14 cellular contexts compared by ENCODE assay signal in genomic region chr13:75405976-75406703, GRCh38.
A peak's percentile ranks its signal among the peaks of the same experiment; 100 is the strongest.
DNase-seq lines count a peak whose midpoint lies in the region; ATAC-seq and TF ChIP-seq lines count a peak whose summit lies in the region.
"Had no signal": no experiment of that assay in that cellular context is flagged by ENCODE, and none has a peak within 500 bp of the region (broad histone marks: within the 10 kb centered on the region; RNA-seq: fewer than 3 reads in every experiment).

No MANE protein-coding gene starts in this region.

- peak overlapping the region; percentile 3 for H3K27ac Mint-ChIP-seq in nephron progenitor cell
- H3K27ac Mint-ChIP-seq: activated naive CD8-positive, alpha-beta T cell treated with anti-CD3 and anti-CD28 coated beads, Interleukin-2, amount 10 ng/mL, durations not matched to agents 7 days and 5 days; stimulated activated effector memory CD8-positive, alpha-beta T cell treated with anti-CD3 and anti-CD28 coated beads, Interleukin-12 subunit alpha, Interleukin-12 subunit beta, amount 100 ng/mL, for 72 hours had no signal

- no peak overlapping the region for H3K4me3 Mint-ChIP-seq in nephron progenitor cell
- H3K4me3 Mint-ChIP-seq: activated naive CD8-positive, alpha-beta T cell treated with anti-CD3 and anti-CD28 coated beads, Interleukin-2, amount 10 ng/mL, durations not matched to agents 7 days and 5 days; stimulated activated effector memory CD8-positive, alpha-beta T cell treated with anti-CD3 and anti-CD28 coated beads, Interleukin-12 subunit alpha, Interleukin-12 subunit beta, amount 100 ng/mL, for 72 hours had no signal

- peaks cover 49% of the 10 kb centered on the region for H3K4me1 Mint-ChIP-seq in nephron progenitor cell
- H3K4me1 Mint-ChIP-seq: activated naive CD8-positive, alpha-beta T cell treated with anti-CD3 and anti-CD28 coated beads, Interleukin-2, amount 10 ng/mL, durations not matched to agents 7 days and 5 days; stimulated activated effector memory CD8-positive, alpha-beta T cell treated with anti-CD3 and anti-CD28 coated beads, Interleukin-12 subunit alpha, Interleukin-12 subunit beta, amount 100 ng/mL, for 72 hours had no signal

- no peak for TF ChIP-seq CTCF in AG10803 (conservative IDR thresholded peaks at IDR 0.05; ENCODE audit: low read length)
- TF ChIP-seq CTCF in fibroblast of pulmonary artery (IDR thresholded peaks at IDR 0.05; ENCODE audit: low read length, missing control alignments) = no peak
- TF ChIP-seq CTCF in nephron progenitor cell (IDR thresholded peaks at IDR 0.05) = no peak

- peaks cover 3% of the 10 kb centered on the region for H3K9me3 Mint-ChIP-seq in nephron progenitor cell
- H3K9me3 Mint-ChIP-seq: activated naive CD8-positive, alpha-beta T cell treated with anti-CD3 and anti-CD28 coated beads, Interleukin-2, amount 10 ng/mL, durations not matched to agents 7 days and 5 days; stimulated activated effector memory CD8-positive, alpha-beta T cell treated with anti-CD3 and anti-CD28 coated beads, Interleukin-12 subunit alpha, Interleukin-12 subunit beta, amount 100 ng/mL, for 72 hours had no signal

- H3K36me3 Mint-ChIP-seq in nephron progenitor cell (ENCODE audit: low read depth) = peaks cover 3% of the 10 kb centered on the region
- H3K36me3 Mint-ChIP-seq: activated naive CD8-positive, alpha-beta T cell treated with anti-CD3 and anti-CD28 coated beads, Interleukin-2, amount 10 ng/mL, durations not matched to agents 7 days and 5 days; stimulated activated effector memory CD8-positive, alpha-beta T cell treated with anti-CD3 and anti-CD28 coated beads, Interleukin-12 subunit alpha, Interleukin-12 subunit beta, amount 100 ng/mL, for 72 hours had no signal

- DNase-seq in AG10803 (ENCODE audit: low read depth) (peak; percentile 68), NCI-H345 (lab: John Stamatoyannopoulos, UW) (peak; percentile 27), fibroblast of pulmonary artery (ENCODE audit: low read depth) (peak; percentile 48), nephron progenitor cell (no peak), H7 (no peak), NCI-H510A (lab: John Stamatoyannopoulos, UW) (no peak)
- DNase-seq in activated effector memory CD4-positive, alpha-beta T cell treated with Interleukin-2 at 50 U/mL for 16 hours = no peak
- DNase-seq: activated naive CD8-positive, alpha-beta T cell treated with anti-CD3 and anti-CD28 coated beads, Interleukin-2, amount 10 ng/mL, durations not matched to agents 7 days and 5 days; BE2C; NCI-H1048; NK-92 treated with Interleukin-12 subunit alpha and Interleukin-12 subunit beta, amount 100 ng/mL, for 24 hours had no signal

- H3K27me3 ChIP-seq in H7 (ENCODE audit: control insufficient read depth, insufficient read depth, low read length) = no peaks in the 10 kb centered on the region
- H3K27me3 ChIP-seq: BE2C had no signal

- H3K4me3 ChIP-seq in AG10803 (ENCODE audit: low read length) (no peak overlapping the region), fibroblast of pulmonary artery (replicated peaks; ENCODE audit: low read depth, low read length) (no peak overlapping the region), H7 (ENCODE audit: insufficient read depth, low read depth, low read length) (no peak overlapping the region)

- ATAC-seq in esophagus mucosa = no peak
- ATAC-seq: left lobe of liver; stimulated activated effector memory CD8-positive, alpha-beta T cell treated with anti-CD3 and anti-CD28 coated beads, Interleukin-12 subunit alpha, Interleukin-12 subunit beta, amount 100 ng/mL, for 72 hours had no signal

- no peaks in the 10 kb centered on the region for H3K36me3 ChIP-seq in H7 (replicated peaks; ENCODE audit: control insufficient read depth, insufficient read depth, low read length)
- H3K36me3 ChIP-seq: BE2C had no signal

- no peaks in the 10 kb centered on the region for H3K27me3 Mint-ChIP-seq in nephron progenitor cell (ENCODE audit: low read depth, poor library complexity)

Comparison
In these comparisons a context has a peak if more than half of its experiments do, and no peak if none do; other contexts are left out.
1. DNase-seq: peak in AG10803 (single experiment), NCI-H345 (single experiment) and fibroblast of pulmonary artery (single experiment); none in nephron progenitor cell (single experiment), H7 (single experiment), NCI-H510A (single experiment) and activated effector memory CD4-positive, alpha-beta T cell treated with Interleukin-2 at 50 U/mL for 16 hours (single experiment).